In genomic region chr13:110915057-110915873, GRCh38 we compare ENCODE assay signal across 8 cellular contexts. TPM values are rescaled to one million over a fixed set of nuclear protein-coding genes. Genes with fewer than 3 reads are reported as not detected.
A peak's percentile ranks its signal among the peaks of the same experiment; 100 is the strongest.
DNase-seq lines count a peak whose midpoint lies in the region; ATAC-seq and TF ChIP-seq lines count a peak whose summit lies in the region.

ANKRD10 (minus strand) TSS chr13:110915069; CDS start chr13:110914934, 135 bp downstream.

- peak; percentile 71 for ATAC-seq in HG02571 (IDR thresholded peaks at IDR 0.05; ENCODE audit: unreplicated experiment)

- WGBS in suprapubic skin: 0% methylated on average over 25 of the region's 81 CpGs

- peak within 1 kb of the TSS; percentile 87 for H3K4me3 ChIP-seq in GM08714 (ENCODE audit: low read length)
- peak within 1 kb of the TSS; percentile 94 for H3K4me3 ChIP-seq in NB4 (ENCODE audit: low read depth, low read length)
- H3K4me3 ChIP-seq in SK-N-MC: peak within 1 kb of the TSS; percentile 95
- peak within 1 kb of the TSS; percentile 77 for H3K4me3 ChIP-seq in suprapubic skin

- H3K4me1 Mint-ChIP-seq in activated naive CD4-positive, alpha-beta T cell treated with anti-CD3 and anti-CD28 coated beads, Interleukin-2, amount 10 ng/mL, durations not matched to agents 7 days and 5 days: peaks cover 42% of the 10 kb centered on the region

- no peaks in the 10 kb centered on the region for H3K27me3 ChIP-seq in suprapubic skin

- CTCF ChIA-PET in activated naive CD4-positive, alpha-beta T cell treated with anti-CD3 and anti-CD28 coated beads, Interleukin-2, amount 10 ng/mL, durations not matched to agents 7 days and 5 days (lab: Charles Lee): interaction anchor here (0.6 to 1.7 kb wide), 4 partner anchors 11 to 152 kb away, joined by 3 to 10 read pairs (median 6); no protein-coding TSS in a partner anchor

- H3K27me3 Mint-ChIP-seq in activated naive CD4-positive, alpha-beta T cell treated with anti-CD3 and anti-CD28 coated beads, Interleukin-2, amount 10 ng/mL, durations not matched to agents 7 days and 5 days: no peaks in the 10 kb centered on the region

- H3K9ac ChIP-seq in SK-N-MC (ENCODE audit: insufficient read length): peak within 1 kb of the TSS; percentile 89

- H3K36me3 ChIP-seq in SK-N-MC (ENCODE audit: insufficient read depth, low read length): 0 out of 2 replicates have a peak, but pooled peaks cover 6% of the 10 kb centered on the region
- H3K36me3 ChIP-seq in suprapubic skin: peaks cover under 1% of the 10 kb centered on the region

- no peak for TF ChIP-seq EP300 in suprapubic skin (IDR thresholded peaks at IDR 0.05)

- H3K27ac ChIP-seq in SK-N-MC (peak within 1 kb of the TSS; percentile 86), suprapubic skin (peak within 1 kb of the TSS; percentile 97)

- DNase-seq in NB4 (ENCODE audit: low read depth): peak; percentile 99
- no peak for DNase-seq in SK-N-MC (ENCODE audit: low read depth, low spot score)
- DNase-seq in activated naive CD4-positive, alpha-beta T cell treated with anti-CD3 and anti-CD28 coated beads, Interleukin-2, amount 10 ng/mL, durations not matched to agents 7 days and 5 days: peak; percentile 97
- peak; percentile 98 for DNase-seq in germinal center (ENCODE audit: low spot score)
- DNase-seq in nucleus accumbens (lab: John Stamatoyannopoulos, UW): peak; percentile 86 to 100 (median 98)
- peak; percentile 98 to 99 for DNase-seq in suprapubic skin (ENCODE audit: low spot score in 2 of 2)

- TF ChIP-seq POLR2A in NB4 (IDR thresholded peaks at IDR 0.05; ENCODE audit: extremely low read depth, insufficient read length): peak; percentile 14
- peak in 1 of 2 donors; percentile 69 for TF ChIP-seq POLR2A in suprapubic skin (IDR thresholded peaks at IDR 0.05)

- no peaks in the 10 kb centered on the region for H3K9me3 Mint-ChIP-seq in activated naive CD4-positive, alpha-beta T cell treated with anti-CD3 and anti-CD28 coated beads, Interleukin-2, amount 10 ng/mL, durations not matched to agents 7 days and 5 days

- peak within 1 kb of the TSS; percentile 92 for H3K4me3 Mint-ChIP-seq in activated naive CD4-positive, alpha-beta T cell treated with anti-CD3 and anti-CD28 coated beads, Interleukin-2, amount 10 ng/mL, durations not matched to agents 7 days and 5 days

- H3K9me3 ChIP-seq in SK-N-MC (ENCODE audit: low read depth, low read length): no peaks in the 10 kb centered on the region
- H3K9me3 ChIP-seq in suprapubic skin: no peaks in the 10 kb centered on the region

- peak; percentile 49 for TF ChIP-seq CTCF in NB4 (IDR thresholded peaks at IDR 0.05; ENCODE audit: low read depth, low read length)
- peak; percentile 56 to 96 for TF ChIP-seq CTCF in suprapubic skin (IDR thresholded peaks at IDR 0.05)

- H3K36me3 Mint-ChIP-seq in activated naive CD4-positive, alpha-beta T cell treated with anti-CD3 and anti-CD28 coated beads, Interleukin-2, amount 10 ng/mL, durations not matched to agents 7 days and 5 days: peaks cover 21% of the 10 kb centered on the region

- H3K27ac Mint-ChIP-seq in activated naive CD4-positive, alpha-beta T cell treated with anti-CD3 and anti-CD28 coated beads, Interleukin-2, amount 10 ng/mL, durations not matched to agents 7 days and 5 days: peak within 1 kb of the TSS; percentile 97

- peaks cover 43% of the 10 kb centered on the region for H3K4me1 ChIP-seq in suprapubic skin

RNA-seq across cellular contexts. Expression of gene ANKRD10, which starts in this region (rescaled TPM):
- 10 to 100 TPM; 39.5 to 94.4 (median 56.2) TPM for total RNA-seq in suprapubic skin
